ENCODE assay signal across 13 cellular contexts in genomic region chr6:50381106-50381415, GRCh38.
A peak's percentile ranks its signal among the peaks of the same experiment; 100 is the strongest.
DNase-seq lines count a peak whose midpoint lies in the region; ATAC-seq and TF ChIP-seq lines count a peak whose summit lies in the region.
"Had no signal": no experiment of that assay in that cellular context is flagged by ENCODE, and none has a peak within 500 bp of the region (broad histone marks: within the 10 kb centered on the region; RNA-seq: fewer than 3 reads in every experiment).

No MANE protein-coding gene starts in this region.

- ATAC-seq in SK-N-SH treated with all-trans-retinoic acid at 6 μM for 48 hours (peak; percentile 49; the same call in 1 of the 3 replicates), GM18511 (IDR thresholded peaks at IDR 0.05; ENCODE audit: unreplicated experiment) (no peak), HG02610 (IDR thresholded peaks at IDR 0.05; ENCODE audit: unreplicated experiment) (no peak)

- TF ChIP-seq CTCF in C4-2B (conservative IDR thresholded peaks at IDR 0.05) = peak; percentile 47
- TF ChIP-seq CTCF in LNCAP (IDR thresholded peaks at IDR 0.05) = peak; percentile 10; the same call in 1 of the 2 replicates

- no peak overlapping the region for H3K27ac ChIP-seq in C4-2B
- H3K27ac ChIP-seq: cardiac muscle cell had no signal

- DNase-seq in left kidney (ENCODE audit: low read depth, low spot score) (peak; percentile 2), superior temporal gyrus (ENCODE audit: extremely low spot score) (no peak), DMS153 (lab: John Stamatoyannopoulos, UW) (no peak)
- DNase-seq: activated CD8-positive, alpha-beta memory T cell treated with anti-CD3 and anti-CD28 coated beads, Interleukin-2, amount 50 U/mL, for 4 hours; DMS79; NCI-H2081 treated with DMSO at 0.1 percent for 48 hours; stimulated activated CD4-positive, alpha-beta T cell treated with anti-CD3 and anti-CD28 coated beads, Interleukin-15, amount 100 ng/mL, for 24 hours had no signal

TF ChIP-seq in SK-N-SH treated with all-trans-retinoic acid at 6 μM for 48 hours, 23 proteins besides CTCF, POLR2A, EP300 and RAD21:
- no peak for TF ChIP-seq ZNF8 (CRISPR knock-in tag; IDR thresholded peaks at IDR 0.05)
- TF ChIP-seq ESRRG (CRISPR knock-in tag; IDR thresholded peaks at IDR 0.05) = no peak
- TF ChIP-seq ISL1 (CRISPR knock-in tag; IDR thresholded peaks at IDR 0.05) = no peak
- no peak for TF ChIP-seq CREB5 (CRISPR knock-in tag; IDR thresholded peaks at IDR 0.05; ENCODE audit: low read depth)
- TF ChIP-seq CSRNP3 (CRISPR knock-in tag; IDR thresholded peaks at IDR 0.05) = no peak
- no peak for TF ChIP-seq PATZ1 (CRISPR knock-in tag; IDR thresholded peaks at IDR 0.05; ENCODE audit: borderline replicate concordance)
- no peak for TF ChIP-seq BACH2 (CRISPR knock-in tag; IDR thresholded peaks at IDR 0.05; ENCODE audit: borderline replicate concordance)
- no peak for TF ChIP-seq GLIS3 (CRISPR knock-in tag; IDR thresholded peaks at IDR 0.05)
- no peak for TF ChIP-seq TCF4 (CRISPR knock-in tag; IDR thresholded peaks at IDR 0.05; ENCODE audit: borderline replicate concordance)
- TF ChIP-seq TSHZ2 (CRISPR knock-in tag; IDR thresholded peaks at IDR 0.05) = no peak
- no peak for TF ChIP-seq TOX (CRISPR knock-in tag; IDR thresholded peaks at IDR 0.05; ENCODE audit: borderline replicate concordance)
- TF ChIP-seq ZFP30 (CRISPR knock-in tag; IDR thresholded peaks at IDR 0.05) = no peak
